8 cellular contexts compared by ENCODE assay signal in the genomic region with DNA sequence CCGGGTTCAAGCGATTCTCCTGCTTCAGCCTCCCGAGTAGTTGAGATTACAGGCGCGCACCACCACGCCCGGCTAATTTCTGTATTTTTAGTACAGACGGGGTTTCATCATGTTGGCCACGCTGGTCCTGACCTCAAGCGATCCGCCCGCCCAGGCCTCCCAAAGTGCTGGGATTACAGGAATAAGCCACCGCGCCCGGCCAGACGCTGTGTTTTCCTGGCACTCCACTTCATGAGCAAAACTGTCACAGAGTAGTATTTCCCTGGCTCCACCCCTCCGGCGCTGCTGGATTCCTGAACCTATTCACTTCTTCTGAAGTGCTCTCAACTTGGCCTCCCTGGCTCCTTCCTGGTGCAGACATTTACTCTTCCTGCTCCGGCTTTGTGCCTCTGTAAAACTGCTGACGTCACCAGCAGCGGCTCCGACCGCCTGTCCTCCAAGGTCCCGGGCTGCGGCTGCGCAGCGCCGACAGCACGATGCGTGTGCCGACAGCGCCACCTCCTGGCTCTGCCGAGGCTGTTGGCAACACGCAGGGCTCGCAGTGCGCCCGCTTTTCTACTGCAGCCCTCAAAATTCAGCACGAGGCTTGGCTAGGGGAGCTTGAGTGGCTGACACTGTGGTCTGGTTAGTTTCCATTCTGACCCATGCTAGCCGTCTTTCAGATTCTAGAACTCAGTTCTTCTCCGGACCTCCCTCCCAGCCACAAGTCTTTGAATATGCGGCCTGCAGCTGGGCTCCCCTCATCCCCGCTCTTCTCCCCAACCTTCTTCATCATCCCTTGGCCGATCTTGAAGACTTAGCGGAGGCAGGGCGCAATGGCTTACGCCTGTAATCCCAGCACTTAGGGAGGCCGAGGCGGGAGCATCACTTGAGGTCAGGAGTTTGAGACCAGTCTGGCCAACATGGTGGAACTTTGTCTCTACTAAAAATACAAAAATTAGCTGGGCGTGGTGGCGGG. TPM values are rescaled to one million over a fixed set of nuclear protein-coding genes. Genes with fewer than 3 reads are reported as not detected.
DNase-seq lines count a peak whose midpoint lies in the region; FAIRE-seq and TF ChIP-seq lines count a peak whose summit lies in the region.

No MANE protein-coding gene starts in this region.

- H2AK5ac ChIP-seq in H1 (ENCODE audit: low read depth, low read length) = no peak overlapping the region

- no peak overlapping the region for H2BK15ac ChIP-seq in H1 (ENCODE audit: low read length)

- H3K14ac ChIP-seq in H1 (ENCODE audit: insufficient read length) = no peak overlapping the region

- peak; percentile 72 for FAIRE-seq in H1 (lab: Jason Lieb, UNC)

- H3K79me1 ChIP-seq in H1 (ENCODE audit: low read depth, low read length) = no peaks in the 10 kb centered on the region

- no peak overlapping the region; a peak in 1 of 8 replicates for H3K4me3 ChIP-seq in H1 (ENCODE audit: extremely low read depth in 1 of 4, insufficient read depth in 2 of 4, low read depth in 3 of 4, low read length in 4 of 4)

- no peaks in the 10 kb centered on the region for H3K9me3 ChIP-seq in H1 (ENCODE audit: insufficient read depth in 2 of 2, low read depth in 1 of 2, low read length in 1 of 2)

- no peaks in the 10 kb centered on the region for H3K36me3 ChIP-seq in H1 (ENCODE audit: control insufficient read depth in 2 of 4, insufficient read depth in 4 of 4, low read length in 3 of 4)

- H2BK12ac ChIP-seq in H1 (ENCODE audit: low read depth, low read length) = no peak overlapping the region

- TF ChIP-seq RAD21 in H1 (IDR thresholded peaks at IDR 0.05 in 1 of 2, conservative IDR thresholded peaks at IDR 0.05 in 1 of 2; ENCODE audit: low read depth in 2 of 2, low read length in 2 of 2) = peak; percentile 100

- CTCF ChIA-PET in H1 (lab: Charles Lee; ENCODE audit: partially characterized antibody) = interaction anchor here (0.6 to 3.0 kb wide), 39 partner anchors 10 to 493 kb away, joined by 3 to 16 read pairs (median 4); a partner anchor contains a TSS

- peak; percentile 97 to 98 (median 98) for TF ChIP-seq CTCF in H1 (IDR thresholded peaks at IDR 0.05; ENCODE audit: control extremely low read depth in 1 of 3, insufficient read depth in 1 of 3, low read depth in 1 of 3, low read length in 3 of 3)

- H3K23ac ChIP-seq in H1 (ENCODE audit: insufficient read length) = no peak overlapping the region

- no peaks in the 10 kb centered on the region for H3K23me2 ChIP-seq in H1 (ENCODE audit: low read depth, low read length)

- H2BK5ac ChIP-seq in H1 (ENCODE audit: low read depth, low read length) = no peak overlapping the region; the same call in 1 of the 2 replicates

- peak overlapping the region; percentile 85; the same call in 1 of the 2 replicates for H2AFZ ChIP-seq in H1 (ENCODE audit: low read length)

- H3K27ac ChIP-seq in H1 (ENCODE audit: low read depth, low read length) = no peak overlapping the region

- peak; percentile 97 for DNase-seq in AG20443 (ENCODE audit: low spot score)
- DNase-seq in GM19240 (ENCODE audit: insufficient read length, low spot score) = peak; percentile 92
- DNase-seq in HUDEP-2 (lab: John Stamatoyannopoulos, UW; ENCODE audit: unreplicated experiment in 76 of 76) = peak in 74 of 76 experiments; percentile 9 to 89 (median 76)
- DNase-seq in NOMO-1 treated with DMSO at 0.1 percent for 48 hours (lab: John Stamatoyannopoulos, UW; ENCODE audit: unreplicated experiment) = peak; percentile 88
- peak; percentile 69 to 89 (median 83) for DNase-seq in activated CD8-positive, alpha-beta memory T cell treated with anti-CD3 and anti-CD28 coated beads for 48 hours (ENCODE audit: low read depth in 2 of 3, low spot score in 2 of 3)
- peak; percentile 87 to 93 for DNase-seq in H1 (ENCODE audit: low read depth in 1 of 2, low spot score in 2 of 2)
- DNase-seq in mesenteric fat pad (ENCODE audit: low spot score) = peak; percentile 97
- peak; percentile 73 for DNase-seq in stimulated activated CD8-positive, alpha-beta memory T cell treated with anti-CD3 and anti-CD28 coated beads, Interleukin-12 subunit alpha, Interleukin-12 subunit beta, amount 100 ng/mL, for 24 hours (ENCODE audit: extremely low read depth)

- peaks cover 0 to 6% (median 2%) of the 10 kb centered on the region in 4 experiments; a peak in 2 of 7 replicates for H3K27me3 ChIP-seq in H1 (replicated peaks in 1 of 4; ENCODE audit: control insufficient read depth in 3 of 4, extremely low read depth in 1 of 4, insufficient read depth in 3 of 4, low read length in 3 of 4)

- peak overlapping the region; percentile 48; the same call in 1 of the 2 replicates for H3K18ac ChIP-seq in H1 (ENCODE audit: extremely low read depth, low read length)

- H2BK120ac ChIP-seq in H1 (replicated peaks; ENCODE audit: low read depth, low read length) = no peak overlapping the region

- POLR2A ChIA-PET in H1 (lab: Charles Lee; ENCODE audit: partially characterized antibody) = interaction anchor here (1.4 kb wide), 1 partner anchor 11 kb away, joined by 3 read pairs; no protein-coding TSS in a partner anchor

- peaks cover 0 to 2% (median 0%) of the 10 kb centered on the region in 4 experiments; a peak in 1 of 7 replicates for H3K4me1 ChIP-seq in H1 (replicated peaks in 1 of 4; ENCODE audit: control insufficient read depth in 3 of 4, insufficient read depth in 4 of 4, low read length in 3 of 4)

- no peak overlapping the region for H4K91ac ChIP-seq in H1 (replicated peaks; ENCODE audit: insufficient read length, low read length)

- H4K20me1 ChIP-seq in H1 (replicated peaks in 1 of 2; ENCODE audit: control insufficient read depth in 1 of 2, insufficient read depth in 2 of 2, low read length in 2 of 2) = no peaks in the 10 kb centered on the region

- 53% methylated on average over 50 of the region's 50 CpGs; no CpG with 5 or more reads in 1 of the 2 experiments for WGBS in H1 (ENCODE audit: extremely low coverage in 1 of 2, insufficient coverage in 1 of 2, insufficient read length in 1 of 2, insufficient replicate concordance in 2 of 2, low coverage in 1 of 2, low lambda C conversion rate in 2 of 2, missing lambda C conversion rate in 1 of 2), 2 experiments

- H4K5ac ChIP-seq in H1 (ENCODE audit: insufficient read length, low read depth, low read length) = no peak overlapping the region

- TF ChIP-seq POLR2A in H1 (IDR thresholded peaks at IDR 0.05; ENCODE audit: control extremely low read depth in 1 of 2, low read depth in 2 of 2, low read length in 2 of 2) = no peak

- no peak overlapping the region for H3K4ac ChIP-seq in H1 (replicated peaks; ENCODE audit: insufficient read length, low read depth, low read length)

- no peak overlapping the region for H3K56ac ChIP-seq in H1 (replicated peaks; ENCODE audit: insufficient read length, low read depth, low read length)

- TF ChIP-seq EP300 in H1 (IDR thresholded peaks at IDR 0.05; ENCODE audit: borderline replicate concordance in 1 of 2, low read depth in 2 of 2, low read length in 2 of 2) = no peak

- 0 out of 2 replicates have a peak overlapping the region, but pooled peaks have one; percentile 61 for H2BK20ac ChIP-seq in H1 (ENCODE audit: low read length)

- H3K79me2 ChIP-seq in H1 (ENCODE audit: control insufficient read depth in 1 of 2, insufficient read depth in 2 of 2, low read length in 2 of 2) = no peaks in the 10 kb centered on the region

- peak overlapping the region; percentile 68; the same call in 1 of the 2 replicates for H4K8ac ChIP-seq in H1 (ENCODE audit: extremely low read depth, insufficient read depth, low read length)

- H3K4me2 ChIP-seq in H1 (ENCODE audit: insufficient read depth in 1 of 2, low read depth in 2 of 2, low read length in 2 of 2) = 0 out of 4 replicates have a peak overlapping the region, but pooled peaks of 1 of the 2 experiments have one; percentile 38

- H3K9ac ChIP-seq in H1 (replicated peaks in 1 of 4; ENCODE audit: extremely low read depth in 1 of 4, low read depth in 3 of 4, low read length in 3 of 4) = peak overlapping the region in 1 of 4 experiments; percentile 13; a peak in 1 of 7 replicates

TF ChIP-seq in H1, 55 proteins besides CTCF, POLR2A, EP300 and RAD21 (continues in another document):
- no peak for TF ChIP-seq SP4 (IDR thresholded peaks at IDR 0.05; ENCODE audit: low read length)
- no peak for TF ChIP-seq CBX5 (IDR thresholded peaks at IDR 0.05; ENCODE audit: low read depth, low read length)
- TF ChIP-seq, protein P1, sequence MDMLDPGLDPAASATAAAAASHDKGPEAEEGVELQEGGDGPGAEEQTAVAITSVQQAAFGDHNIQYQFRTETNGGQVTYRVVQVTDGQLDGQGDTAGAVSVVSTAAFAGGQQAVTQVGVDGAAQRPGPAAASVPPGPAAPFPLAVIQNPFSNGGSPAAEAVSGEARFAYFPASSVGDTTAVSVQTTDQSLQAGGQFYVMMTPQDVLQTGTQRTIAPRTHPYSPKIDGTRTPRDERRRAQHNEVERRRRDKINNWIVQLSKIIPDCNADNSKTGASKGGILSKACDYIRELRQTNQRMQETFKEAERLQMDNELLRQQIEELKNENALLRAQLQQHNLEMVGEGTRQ (IDR thresholded peaks at IDR 0.05; ENCODE audit: low read length) = 0 out of 2 replicates have a peak, but pooled peaks have one; percentile 5
- TF ChIP-seq JUN (IDR thresholded peaks at IDR 0.05; ENCODE audit: low read depth, low read length) = peak; percentile 58; the same call in 1 of the 2 replicates
- TF ChIP-seq ASH2L (IDR thresholded peaks at IDR 0.05; ENCODE audit: low read length) = no peak
- TF ChIP-seq POU5F1 (IDR thresholded peaks at IDR 0.05; ENCODE audit: low read depth, low read length) = no peak
- TF ChIP-seq NRF1 (IDR thresholded peaks at IDR 0.05; ENCODE audit: low read depth, low read length) = peak; percentile 81
- TF ChIP-seq NANOG (IDR thresholded peaks at IDR 0.05; ENCODE audit: insufficient read depth, low read depth, low read length, poor library complexity, severe bottlenecking) = no peak
- TF ChIP-seq RFX5 (IDR thresholded peaks at IDR 0.05; ENCODE audit: borderline replicate concordance, low read depth, low read length) = 0 out of 2 replicates have a peak, but pooled peaks have one; percentile 32
- no peak for TF ChIP-seq TBP (IDR thresholded peaks at IDR 0.05; ENCODE audit: low read depth, low read length)
- TF ChIP-seq CREB1 (IDR thresholded peaks at IDR 0.05) = peak; percentile 90

RNA-seq across cellular contexts. Expression of a gene that starts 36.6 kb away (rescaled TPM):
- total RNA-seq in H1 (2021; fragmentation: NEBNext Ultra II Directional; extraction: Animal tissue kit (Norgen Biotek cat#: 25700)) = not detected in 2 replicates
- 0.11 and 0.12 TPM in 2 replicates for polyA plus RNA-seq in H1 (2011; rRNA removed)
- polyA plus RNA-seq in H1 (2011; cell fraction: cytosol; rRNA removed) = 0.04 TPM
- 0.19 TPM for polyA plus RNA-seq in H1 (2011; cell fraction: nucleus; rRNA removed)
- 0.11 to 0.28 TPM (median 0.25 TPM) in 3 of 4 replicates, not detected in the other for polyA plus RNA-seq in H1 (2012, experiment 1 of 2)
- polyA plus RNA-seq in H1 (2012, experiment 2 of 2) = not detected
- 0.10 TPM for polyA plus RNA-seq in H1 (2013, experiment 1 of 2)
- polyA plus RNA-seq in H1 (2013, experiment 2 of 2) = 0.09 TPM
- polyA minus RNA-seq in H1 (2011; rRNA and poly(A)+ RNA removed) = 0.15 TPM in 1 of 2 replicates, not detected in the other
- not detected for polyA minus RNA-seq in H1 (2011; cell fraction: cytosol; rRNA and poly(A)+ RNA removed)
- not detected for polyA minus RNA-seq in H1 (2011; cell fraction: nucleus; rRNA and poly(A)+ RNA removed)
- 66.8 TPM for total RNA-seq in mesenteric fat pad

Comparison
In these comparisons a context has a peak if more than half of its experiments do, and no peak if none do; other contexts are left out.
1. RNA of a gene that starts 36.6 kb away (total RNA-seq): 66.8 TPM in mesenteric fat pad (single experiment); not detected in H1; every median in the first group is over 10 times any median in the second.
2. Peak in every context shown above with its lines, with median percentiles within 50 percentile points of each other: DNase-seq.